In the genomic region with DNA sequence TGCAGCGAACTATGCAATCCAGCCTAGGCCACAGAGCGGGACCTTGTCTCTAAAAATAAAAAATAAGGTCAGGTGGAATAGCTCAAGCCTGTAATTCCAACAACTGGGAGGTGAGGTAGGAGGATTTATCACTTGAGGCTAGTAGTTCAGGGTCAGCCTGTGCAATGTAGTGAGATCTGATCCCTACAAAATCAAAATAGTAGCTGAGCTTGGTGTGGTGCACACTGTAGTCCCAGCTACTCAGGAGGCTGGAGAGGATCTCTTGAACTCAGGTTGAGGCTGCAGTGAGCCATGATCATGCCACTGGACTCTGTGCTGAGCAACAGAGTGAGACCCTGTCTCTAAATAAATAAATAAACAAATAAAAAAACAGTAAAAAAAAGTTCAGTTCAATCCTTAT, we compare ENCODE assay signal across 25 cellular contexts.
"Had no signal": no experiment of that assay in that cellular context is flagged by ENCODE, and none has a peak within 500 bp of the region (broad histone marks: within the 10 kb centered on the region; RNA-seq: fewer than 3 reads in every experiment).

No MANE protein-coding gene starts in this region.

- H3K36me3 ChIP-seq: gastrocnemius medialis, left lung, suprapubic skin, transverse colon, uterus had no signal

- DNase-seq: effector CD8-positive, alpha-beta T cell; endodermal cell; gastrocnemius medialis; head of caudate nucleus; left lung; mesenchymal stem cell; midbrain; naive thymus-derived CD8-positive, alpha-beta T cell; nephron progenitor cell; nucleus accumbens; retina; stimulated activated CD4-positive, alpha-beta T cell treated with anti-CD3 and anti-CD28 coated beads, Interleukin-12 subunit alpha, Interleukin-12 subunit beta, amount 100 ng/mL, for 4 hours; stimulated activated CD4-positive, alpha-beta T cell treated with anti-CD3 and anti-CD28 coated beads, Interleukin-1b, Interleukin-23, amount 100 ng/mL, for 48 hours; stimulated activated CD4-positive, alpha-beta T cell treated with anti-CD3 and anti-CD28 coated beads, Interleukin-4, amount 100 ng/mL, for 1 hour; stimulated activated CD8-positive, alpha-beta memory T cell treated with anti-CD3 and anti-CD28 coated beads, Interleukin-4, amount 100 ng/mL, for 48 hours; stimulated activated naive CD4-positive, alpha-beta T cell; stimulated activated naive CD8-positive, alpha-beta T cell treated with anti-CD3 and anti-CD28 coated beads, Interleukin-15, amount 100 ng/mL, for 72 hours; transverse colon; upper lobe of right lung; uterus had no signal

- H3K27ac ChIP-seq: epithelial cell of prostate, gastrocnemius medialis, left lung, suprapubic skin, transverse colon, upper lobe of right lung, uterus had no signal

- H3K4me3 ChIP-seq: gastrocnemius medialis, left lung, smooth muscle cell, suprapubic skin, transverse colon, upper lobe of right lung, uterus had no signal

- H3K9me3 ChIP-seq: gastrocnemius medialis, left lung, suprapubic skin, transverse colon, upper lobe of right lung, uterus had no signal

- H3K4me2 ChIP-seq: smooth muscle cell had no signal

- H3K27me3 ChIP-seq: gastrocnemius medialis, left lung, suprapubic skin, transverse colon, upper lobe of right lung, uterus had no signal

- ATAC-seq: esophagus mucosa; gastrocnemius medialis; left lung; naive thymus-derived CD8-positive, alpha-beta T cell; sciatic nerve; stimulated activated naive CD8-positive, alpha-beta T cell treated with anti-CD3 and anti-CD28 coated beads, Interleukin-15, amount 100 ng/mL, for 72 hours; upper lobe of right lung had no signal
